Comparison of ENCODE assay signal across 8 cellular contexts in the genomic region with DNA sequence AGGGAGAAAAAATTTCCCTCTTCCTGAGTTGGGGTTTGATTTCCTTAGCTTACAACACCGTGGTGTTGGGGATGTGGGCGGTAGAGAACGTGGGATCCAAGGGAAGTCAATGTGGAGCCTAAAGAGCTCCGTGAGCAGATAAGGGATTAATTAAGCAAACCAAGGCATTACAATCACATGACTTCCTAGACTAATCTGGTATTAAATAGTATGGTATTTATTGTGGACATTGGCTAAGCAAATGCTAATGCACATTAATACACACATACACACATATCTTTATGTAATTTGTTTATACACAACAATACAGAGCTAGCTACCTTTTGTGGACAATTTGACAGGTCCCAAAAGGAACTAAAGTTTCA. TPM values are rescaled to one million over a fixed set of nuclear protein-coding genes. Genes with fewer than 3 reads are reported as not detected.
DNase-seq lines count a peak whose midpoint lies in the region; ATAC-seq and TF ChIP-seq lines count a peak whose summit lies in the region.

No MANE protein-coding gene starts in this region.

- H3K36me3 ChIP-seq in body of pancreas (replicated peaks in 1 of 2; ENCODE audit: insufficient read depth in 1 of 2, low read depth in 2 of 2) (no peaks in the 10 kb centered on the region), mesodermal cell (ENCODE audit: control insufficient read depth, insufficient read depth, low read length) (peaks cover 16% of the 10 kb centered on the region)

- H3K27ac ChIP-seq in body of pancreas = peak overlapping the region; percentile 96 to 98 (median 98)
- peak overlapping the region; percentile 99 for H3K27ac ChIP-seq in mesodermal cell (ENCODE audit: low read depth, low read length, severe bottlenecking)

- WGBS in body of pancreas, 2 donors = 8 to 11% methylated on average over 4 of the region's 4 CpGs
- WGBS in mesodermal cell (ENCODE audit: insufficient coverage in 2 of 2), 2 experiments = 95% methylated on average over 3 of the region's 4 CpGs; no CpG with 5 or more reads in 1 of the 2 experiments

- H3K4me1 ChIP-seq in body of pancreas (peaks cover 45% of the 10 kb centered on the region), mesodermal cell (ENCODE audit: control insufficient read depth, insufficient read depth, low read length, poor library complexity, severe bottlenecking) (peaks cover 17% of the 10 kb centered on the region)

- H3K4me3 Mint-ChIP-seq in stimulated activated naive CD8-positive, alpha-beta T cell treated with anti-CD3 and anti-CD28 coated beads, Interleukin-15, Interleukin-2, amounts not matched to agents 100 ng/mL and 50 ng/mL, for 24 hours = peak overlapping the region; percentile 96

- H3K36me3 Mint-ChIP-seq in stimulated activated naive CD8-positive, alpha-beta T cell treated with anti-CD3 and anti-CD28 coated beads, Interleukin-15, Interleukin-2, amounts not matched to agents 100 ng/mL and 50 ng/mL, for 24 hours (ENCODE audit: low read depth) = peaks cover 13% of the 10 kb centered on the region

- peak in 1 of 7 experiments; percentile 3 for TF ChIP-seq CTCF in body of pancreas (IDR thresholded peaks at IDR 0.05)

- peaks cover 43% of the 10 kb centered on the region for H3K4me1 Mint-ChIP-seq in stimulated activated naive CD8-positive, alpha-beta T cell treated with anti-CD3 and anti-CD28 coated beads, Interleukin-15, Interleukin-2, amounts not matched to agents 100 ng/mL and 50 ng/mL, for 24 hours (ENCODE audit: low read depth)

- H3K27me3 Mint-ChIP-seq in stimulated activated naive CD8-positive, alpha-beta T cell treated with anti-CD3 and anti-CD28 coated beads, Interleukin-15, Interleukin-2, amounts not matched to agents 100 ng/mL and 50 ng/mL, for 24 hours = no peaks in the 10 kb centered on the region

- DNase-seq in stimulated activated naive CD8-positive, alpha-beta T cell treated with anti-CD3 and anti-CD28 coated beads, Interleukin-15, Interleukin-2, amounts not matched to agents 100 U/mL and 50 U/mL, for 24 hours = no peak
- DNase-seq in body of pancreas (no peak), NCI-H1105 treated with DMSO at 0.1 percent for 48 hours (lab: John Stamatoyannopoulos, UW) (no peak), NCI-H1417 treated with DMSO at 0.1 percent for 48 hours (lab: John Stamatoyannopoulos, UW) (no peak), COLO668 (lab: John Stamatoyannopoulos, UW; ENCODE audit: unreplicated experiment) (no peak)

- H3K9me3 ChIP-seq in body of pancreas (no peaks in the 10 kb centered on the region), mesodermal cell (ENCODE audit: control insufficient read depth, low read length) (no peaks in the 10 kb centered on the region)

- H3K4me3 ChIP-seq in body of pancreas = peak overlapping the region; percentile 9 to 66
- H3K4me3 ChIP-seq in mesodermal cell (ENCODE audit: extremely low read depth, insufficient read depth, low read length, poor library complexity, severe bottlenecking) = peak overlapping the region; percentile 98

- no peak for ATAC-seq in stimulated activated naive CD8-positive, alpha-beta T cell treated with anti-CD3 and anti-CD28 coated beads, Interleukin-15, Interleukin-2, amounts not matched to agents 100 U/mL and 50 U/mL, for 24 hours
- no peak for ATAC-seq in body of pancreas
- no peak for ATAC-seq in HG02870 (IDR thresholded peaks at IDR 0.05; ENCODE audit: unreplicated experiment)

- TF ChIP-seq POLR2A in body of pancreas (IDR thresholded peaks at IDR 0.05) = no peak

- intact Hi-C loops in body of pancreas (cut with DNase I) = no loop called here

- H3K9me3 Mint-ChIP-seq in stimulated activated naive CD8-positive, alpha-beta T cell treated with anti-CD3 and anti-CD28 coated beads, Interleukin-15, Interleukin-2, amounts not matched to agents 100 ng/mL and 50 ng/mL, for 24 hours = no peaks in the 10 kb centered on the region

- H3K27ac Mint-ChIP-seq in stimulated activated naive CD8-positive, alpha-beta T cell treated with anti-CD3 and anti-CD28 coated beads, Interleukin-15, Interleukin-2, amounts not matched to agents 100 ng/mL and 50 ng/mL, for 24 hours = peak overlapping the region; percentile 96

- H3K27me3 ChIP-seq in body of pancreas = no peaks in the 10 kb centered on the region

RNA-seq across cellular contexts. Expression of gene RNF41, which starts 0.8 kb away (rescaled TPM):
- total RNA-seq in body of pancreas = 10 to 100 TPM; 13.2 TPM
- polyA plus RNA-seq in mesodermal cell (2013, experiment 1 of 2) = 61.5 TPM
- 47.4 TPM for polyA plus RNA-seq in mesodermal cell (2013, experiment 2 of 2)

RNA-seq across cellular contexts. Expression of gene NABP2, which starts 1.6 kb away (rescaled TPM):
- total RNA-seq in body of pancreas = 10 to 100 TPM; 11.9 to 16.3 TPM
- 20.2 TPM for polyA plus RNA-seq in mesodermal cell (2013, experiment 1 of 2)
- polyA plus RNA-seq in mesodermal cell (2013, experiment 2 of 2) = 18.6 TPM

RNA-seq across cellular contexts. Expression of gene SLC39A5, which starts 7.3 kb away (rescaled TPM):
- 100 to 1,000 TPM; 306 to 333 TPM for total RNA-seq in body of pancreas
- polyA plus RNA-seq in mesodermal cell (2013, experiment 1 of 2) = 0.33 TPM
- polyA plus RNA-seq in mesodermal cell (2013, experiment 2 of 2) = not detected

RNA-seq across cellular contexts. Expression of gene SMARCC2, which starts 33.2 kb away (rescaled TPM):
- 10 to 100 TPM; 46.2 to 50.8 TPM for total RNA-seq in body of pancreas
- 60.3 TPM for polyA plus RNA-seq in mesodermal cell (2013, experiment 1 of 2)
- 51.4 TPM for polyA plus RNA-seq in mesodermal cell (2013, experiment 2 of 2)

RNA-seq across cellular contexts. Expression of gene ANKRD52, which starts 35.7 kb away (rescaled TPM):
- 10 to 100 TPM; 15.2 to 21.0 TPM for total RNA-seq in body of pancreas
- 29.7 TPM for polyA plus RNA-seq in mesodermal cell (2013, experiment 1 of 2)
- 24.0 TPM for polyA plus RNA-seq in mesodermal cell (2013, experiment 2 of 2)
